ENCODE assay signal across 21 cellular contexts in the genomic region with DNA sequence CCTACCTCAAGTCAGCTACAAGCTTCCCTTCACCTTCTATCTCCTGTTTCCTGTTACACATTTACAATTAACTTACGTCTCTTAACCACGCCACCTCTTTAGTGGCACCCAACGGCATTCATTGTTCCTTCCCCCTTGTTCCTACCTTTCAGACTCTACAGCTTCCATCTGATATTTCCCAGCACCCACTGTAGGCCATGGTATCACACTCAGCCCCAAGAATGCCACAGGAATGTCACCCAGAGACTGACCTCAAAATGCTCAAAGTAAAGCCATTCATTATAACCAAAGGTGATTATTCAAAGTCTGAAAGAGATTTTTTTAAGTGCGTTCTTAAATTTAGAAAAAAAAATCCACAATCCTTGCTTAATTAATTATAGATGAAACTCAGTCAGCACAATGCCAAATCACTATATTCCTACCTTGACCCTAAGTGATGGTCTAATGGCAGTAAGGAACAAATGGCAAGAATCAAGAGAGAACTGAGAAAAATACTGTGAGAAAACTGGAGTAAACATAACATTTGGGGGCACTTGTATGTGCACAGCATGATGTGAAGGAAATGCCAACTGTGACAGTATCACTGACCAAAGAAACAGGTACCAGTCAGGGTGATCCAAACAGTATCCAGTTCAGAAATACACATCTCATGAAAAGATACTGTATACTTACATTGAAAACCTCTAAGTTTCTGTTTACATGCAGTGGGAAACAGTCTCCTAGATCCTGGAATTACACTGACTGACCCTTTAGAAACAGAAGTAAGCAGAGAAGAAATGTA. TPM values are rescaled to one million over a fixed set of nuclear protein-coding genes. Genes with fewer than 3 reads are reported as not detected.
"Had no signal": no experiment of that assay in that cellular context is flagged by ENCODE, and none has a peak within 500 bp of the region (broad histone marks: within the 10 kb centered on the region; RNA-seq: fewer than 3 reads in every experiment).

No MANE protein-coding gene starts in this region.

- H3K4me1 ChIP-seq: ascending aorta, prostate gland had no signal

- H3K9me3 ChIP-seq: ascending aorta, prostate gland, thoracic aorta had no signal

- ATAC-seq: activated CD8-positive, alpha-beta T cell treated with anti-CD3 and anti-CD28 coated beads for 36 hours; right cardiac atrium had no signal

- DNase-seq: activated CD4-positive, alpha-beta T cell treated with anti-CD3 and anti-CD28 coated beads for 4 hours; activated CD8-positive, alpha-beta T cell treated with anti-CD3 and anti-CD28 coated beads for 36 hours; activated gamma-delta T cell; activated T-cell treated with anti-CD3 and anti-CD28 coated beads, Interleukin-2, amount 50 U/mL, for 48 hours; foreskin fibroblast; glutamatergic neuron; right cardiac atrium; small intestine; stimulated activated CD4-positive, alpha-beta T cell treated with anti-CD3 and anti-CD28 coated beads, Interleukin-4, amount 100 ng/mL, for 1 hour; SW 1271 had no signal

- H3K27ac ChIP-seq: ascending aorta, cardiac muscle cell, epithelial cell of prostate, prostate gland, thoracic aorta had no signal

- H3K36me3 ChIP-seq: ascending aorta, cardiac muscle cell, prostate gland, thoracic aorta had no signal

- H3K4me3 ChIP-seq: ascending aorta, cardiac muscle cell, dorsolateral prefrontal cortex, lung, prostate gland, thoracic aorta had no signal

RNA-seq across cellular contexts. Expression of a gene that starts 52.1 kb away (rescaled TPM):
- total RNA-seq: activated CD8-positive, alpha-beta T cell treated with anti-CD3 and anti-CD28 coated beads for 36 hours; mononuclear cell; osteoblast; T-helper 2 cell treated with Interferon-gamma antibody and Interleukin-4, amounts not matched to agents 100 ng/mL and 5 ng/mL, for 36 hours; thoracic aorta had no signal
- polyA plus RNA-seq: keratinocyte had no signal
